26 cellular contexts compared by ENCODE assay signal in the genomic region with DNA sequence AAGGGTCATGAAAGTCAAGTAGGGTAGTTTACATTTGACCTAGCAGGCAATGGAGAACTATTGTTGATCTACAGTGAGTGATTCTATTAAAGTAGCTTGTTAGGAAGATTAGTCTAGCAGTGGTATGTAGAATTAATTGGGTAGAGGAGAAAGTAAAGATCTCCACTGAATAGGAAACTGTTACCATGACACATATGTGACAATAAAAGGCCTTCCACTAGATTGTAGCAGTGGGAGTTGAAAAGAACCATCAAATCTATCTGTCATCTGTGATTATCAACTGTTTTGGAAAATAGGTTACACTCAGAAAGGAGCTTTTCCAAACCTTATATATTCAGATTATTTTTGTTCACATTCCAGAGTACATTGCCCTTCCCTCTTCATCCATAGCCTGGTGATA.
DNase-seq lines count a peak whose midpoint lies in the region; ATAC-seq, FAIRE-seq and TF ChIP-seq lines count a peak whose summit lies in the region.
"Had no signal": no experiment of that assay in that cellular context is flagged by ENCODE, and none has a peak within 500 bp of the region (broad histone marks: within the 10 kb centered on the region; RNA-seq: fewer than 3 reads in every experiment).

No MANE protein-coding gene starts in this region.

- H3K9me3 Mint-ChIP-seq in MCF 10A (ENCODE audit: unreplicated experiment) (peaks cover 10% of the 10 kb centered on the region), neural crest cell (peaks cover 8% of the 10 kb centered on the region)

- BruUV-seq in MCF 10A (replicated peaks; lab: Mats Ljungman, UMichigan) (no TSS peak), GM12878 (replicated peaks; lab: Mats Ljungman, UMichigan) (no TSS peak)

- H3K27me3 Mint-ChIP-seq in MCF 10A (ENCODE audit: insufficient read depth, unreplicated experiment) (peaks cover 84% of the 10 kb centered on the region), neural crest cell (ENCODE audit: low read depth) (no peaks in the 10 kb centered on the region)
- H3K27me3 Mint-ChIP-seq: CD4-positive, alpha-beta memory T cell; CD4-positive, CD25-positive, alpha-beta regulatory T cell; CD8-positive, alpha-beta memory T cell had no signal

- SMC1A ChIA-PET in GM12878 (lab: Charles Lee; ENCODE audit: uncharacterized antibody, unreplicated experiment), result no interaction called here

- no peaks in the 10 kb centered on the region for H4K20me1 ChIP-seq in GM12878 (ENCODE audit: control insufficient read depth, insufficient read depth)
- H4K20me1 ChIP-seq: BLaER1 had no signal

- no peak for FAIRE-seq in GM12878 (lab: Jason Lieb, UNC)
- FAIRE-seq: GM12891, GM19239 had no signal

- no peaks in the 10 kb centered on the region for H3K79me2 ChIP-seq in GM12878 (ENCODE audit: control insufficient read depth, insufficient read depth, low read length)

- H3K4me2 ChIP-seq in GM12878 (ENCODE audit: control insufficient read depth, insufficient read depth), result no peak overlapping the region
- H3K4me2 ChIP-seq: BLaER1 had no signal

- intact Hi-C loops in MCF 10A (cut with micrococcal nuclease), result no loop called here
- intact Hi-C loops in breast epithelium (cut with DNase I; ENCODE audit: low total_unique reads), result no loop called here
- intact Hi-C loops in GM12878 (cut with micrococcal nuclease; ENCODE audit: unreplicated experiment), result no loop called here
- intact Hi-C loops in left ventricle myocardium inferior (cut with micrococcal nuclease), result no loop called here

- H3K36me3 ChIP-seq in breast epithelium (no peaks in the 10 kb centered on the region), GM12878 (ENCODE audit: control insufficient read depth in 2 of 2, insufficient read depth in 2 of 2, low read length in 1 of 2) (no peaks in the 10 kb centered on the region), left ventricle myocardium inferior (no peaks in the 10 kb centered on the region)
- H3K36me3 ChIP-seq: BE2C, BLaER1 had no signal

- H3K9ac ChIP-seq in GM12878 (ENCODE audit: control insufficient read depth, insufficient read depth, low read length), result no peak overlapping the region
- H3K9ac ChIP-seq: BLaER1 had no signal

- H3K27me3 ChIP-seq in breast epithelium, result no peaks in the 10 kb centered on the region
- no peaks in the 10 kb centered on the region for H3K27me3 ChIP-seq in GM12878 (replicated peaks in 1 of 2; ENCODE audit: control insufficient read depth in 2 of 2, insufficient read depth in 2 of 2, low read length in 1 of 2)
- no peaks in the 10 kb centered on the region for H3K27me3 ChIP-seq in left ventricle myocardium inferior (ENCODE audit: low read depth)
- H3K27me3 ChIP-seq: BE2C, BLaER1 had no signal

- H3K36me3 Mint-ChIP-seq in MCF 10A (ENCODE audit: insufficient read depth, unreplicated experiment) (no peaks in the 10 kb centered on the region), neural crest cell (ENCODE audit: low read depth) (peaks cover 42% of the 10 kb centered on the region)
- H3K36me3 Mint-ChIP-seq: CD14-positive monocyte; CD4-positive, alpha-beta memory T cell; CD4-positive, CD25-positive, alpha-beta regulatory T cell; CD8-positive, alpha-beta memory T cell had no signal

- no peak overlapping the region for H3K4me3 ChIP-seq in breast epithelium
- H3K4me3 ChIP-seq in GM12878, result no peak overlapping the region
- no peak overlapping the region for H3K4me3 ChIP-seq in left ventricle myocardium inferior
- H3K4me3 ChIP-seq: BLaER1 had no signal

- RAD21 ChIA-PET in GM12878 (lab: Charles Lee; ENCODE audit: unreplicated experiment), result interaction anchor here (1.2 kb wide), 1 partner anchor 85 kb away, joined by 3 read pairs; no protein-coding TSS in a partner anchor

- TF ChIP-seq POLR2A in breast epithelium (IDR thresholded peaks at IDR 0.05), result no peak
- TF ChIP-seq POLR2A in GM12878 (IDR thresholded peaks at IDR 0.05; ENCODE audit: low read depth, low read length), result no peak

- in situ Hi-C loops in GM12878 (cut with MboI), result no loop called here

- TF ChIP-seq CTCF in MCF 10A (IDR thresholded peaks at IDR 0.05; ENCODE audit: unreplicated experiment) (no peak), breast epithelium (IDR thresholded peaks at IDR 0.05) (no peak), GM12878 (IDR thresholded peaks at IDR 0.05 in 2 of 3, conservative IDR thresholded peaks at IDR 0.05 in 1 of 3; ENCODE audit: control insufficient read depth in 2 of 3, extremely low read depth in 1 of 3, insufficient read depth in 1 of 3, low read depth in 3 of 3, low read length in 3 of 3) (no peak), neural crest cell (conservative IDR thresholded peaks at IDR 0.05) (no peak), left ventricle myocardium inferior (IDR thresholded peaks at IDR 0.05; ENCODE audit: borderline replicate concordance) (no peak)

- H2AFZ ChIP-seq in GM12878 (ENCODE audit: control insufficient read depth, low read depth, low read length), result no peak overlapping the region

- DNase-seq in MCF 10A (ENCODE audit: unreplicated experiment) (no peak), breast epithelium (ENCODE audit: low spot score in 2 of 2) (no peak), GM12878 (ENCODE audit: low read depth, low spot score) (no peak), neural crest cell (ENCODE audit: low read depth, low spot score) (no peak), left ventricle myocardium inferior (no peak), KG1 (lab: John Stamatoyannopoulos, UW) (no peak)
- DNase-seq in activated CD4-positive, CD25-positive, alpha-beta regulatory T cell (lab: John Stamatoyannopoulos, UW), result no peak
- DNase-seq: 8988T; ACHN; BE2C; C1 segment of cervical spinal cord; CD4-positive, alpha-beta memory T cell; CD4-positive, CD25-positive, alpha-beta regulatory T cell; CD8-positive, alpha-beta memory T cell; COR-L47; DMS 273 treated with DMSO at 0.1 percent for 48 hours; DMS153; DMS53; DMS79; DND-41; EL; GDM1 had no signal

- peak; percentile 29 for ATAC-seq in GM12878

- H3K4me1 Mint-ChIP-seq in MCF 10A (ENCODE audit: insufficient read depth, unreplicated experiment), result no peaks in the 10 kb centered on the region
- peaks cover 34% of the 10 kb centered on the region for H3K4me1 Mint-ChIP-seq in neural crest cell
- H3K4me1 Mint-ChIP-seq: CD14-positive monocyte; CD4-positive, alpha-beta memory T cell; CD4-positive, CD25-positive, alpha-beta regulatory T cell; CD8-positive, alpha-beta memory T cell had no signal

- POLR2A ChIA-PET in MCF 10A (lab: Yijun Ruan, JAX), result no interaction called here
- POLR2A ChIA-PET in GM12878 (lab: Charles Lee), result no interaction called here

- no peak for TF ChIP-seq RAD21 in GM12878 (IDR thresholded peaks at IDR 0.05; ENCODE audit: insufficient read depth, low read depth, low read length)

- CTCF ChIA-PET in MCF 10A (lab: Yijun Ruan, JAX), result no interaction called here
- CTCF ChIA-PET in GM12878 (lab: Yijun Ruan, JAX), result no interaction called here

- H3K9me3 ChIP-seq in breast epithelium, result peaks cover 6 to 12% of the 10 kb centered on the region in 2 donors
- no peaks in the 10 kb centered on the region for H3K9me3 ChIP-seq in GM12878 (replicated peaks; ENCODE audit: control insufficient read depth, insufficient read depth, low read length)
- peaks cover 20% of the 10 kb centered on the region for H3K9me3 ChIP-seq in left ventricle myocardium inferior (replicated peaks)
- H3K9me3 ChIP-seq: BE2C, BLaER1 had no signal

- H3K27ac ChIP-seq in breast epithelium, result no peak overlapping the region
- H3K27ac ChIP-seq in GM12878 (ENCODE audit: control insufficient read depth, insufficient read depth), result no peak overlapping the region
- H3K27ac ChIP-seq in left ventricle myocardium inferior (replicated peaks), result no peak overlapping the region
- H3K27ac ChIP-seq: BLaER1 had no signal

- no peak for TF ChIP-seq EP300 in GM12878 (IDR thresholded peaks at IDR 0.05; ENCODE audit: borderline replicate concordance in 1 of 2, control insufficient read depth in 1 of 2, low read depth in 2 of 2, low read length in 2 of 2)

- H3K4me3 Mint-ChIP-seq in MCF 10A (ENCODE audit: unreplicated experiment) (no peak overlapping the region), neural crest cell (peak overlapping the region; percentile 8)
- H3K4me3 Mint-ChIP-seq: CD14-positive monocyte; CD4-positive, alpha-beta memory T cell; CD4-positive, CD25-positive, alpha-beta regulatory T cell; CD8-positive, alpha-beta memory T cell had no signal

- H3K27ac Mint-ChIP-seq in MCF 10A (ENCODE audit: low read depth, unreplicated experiment) (peak overlapping the region; percentile 61), neural crest cell (ENCODE audit: unreplicated experiment) (no peak overlapping the region)
- H3K27ac Mint-ChIP-seq: CD14-positive monocyte; CD4-positive, alpha-beta memory T cell; CD4-positive, CD25-positive, alpha-beta regulatory T cell; CD8-positive, alpha-beta memory T cell had no signal

- H3K4me1 ChIP-seq in breast epithelium (no peaks in the 10 kb centered on the region), GM12878 (ENCODE audit: control insufficient read depth, insufficient read depth, low read length) (no peaks in the 10 kb centered on the region), left ventricle myocardium inferior (no peaks in the 10 kb centered on the region)
- H3K4me1 ChIP-seq: BE2C, BLaER1 had no signal

TF ChIP-seq in GM12878, 131 proteins besides CTCF, POLR2A, EP300 and RAD21:
- TF ChIP-seq PBX3 (IDR thresholded peaks at IDR 0.05; ENCODE audit: insufficient replicate concordance, low read depth, low read length) (no peak), NRF1 (conservative IDR thresholded peaks at IDR 0.05; ENCODE audit: low read depth, low read length) (no peak), TCF3 (IDR thresholded peaks at IDR 0.05; ENCODE audit: borderline replicate concordance, insufficient read depth, low read depth, low read length) (no peak), NFIC (IDR thresholded peaks at IDR 0.05; ENCODE audit: low read depth, low read length) (no peak)
